In genomic region chr6:73665686-73666319, GRCh38 we compare ENCODE assay signal across 1 cellular context.
TF ChIP-seq lines count a peak whose summit lies in the region.

No MANE protein-coding gene starts in this region.

TF ChIP-seq in GM12878, 131 proteins besides CTCF, POLR2A, EP300 and RAD21 (continued from another document):
- TF ChIP-seq, protein P1, sequence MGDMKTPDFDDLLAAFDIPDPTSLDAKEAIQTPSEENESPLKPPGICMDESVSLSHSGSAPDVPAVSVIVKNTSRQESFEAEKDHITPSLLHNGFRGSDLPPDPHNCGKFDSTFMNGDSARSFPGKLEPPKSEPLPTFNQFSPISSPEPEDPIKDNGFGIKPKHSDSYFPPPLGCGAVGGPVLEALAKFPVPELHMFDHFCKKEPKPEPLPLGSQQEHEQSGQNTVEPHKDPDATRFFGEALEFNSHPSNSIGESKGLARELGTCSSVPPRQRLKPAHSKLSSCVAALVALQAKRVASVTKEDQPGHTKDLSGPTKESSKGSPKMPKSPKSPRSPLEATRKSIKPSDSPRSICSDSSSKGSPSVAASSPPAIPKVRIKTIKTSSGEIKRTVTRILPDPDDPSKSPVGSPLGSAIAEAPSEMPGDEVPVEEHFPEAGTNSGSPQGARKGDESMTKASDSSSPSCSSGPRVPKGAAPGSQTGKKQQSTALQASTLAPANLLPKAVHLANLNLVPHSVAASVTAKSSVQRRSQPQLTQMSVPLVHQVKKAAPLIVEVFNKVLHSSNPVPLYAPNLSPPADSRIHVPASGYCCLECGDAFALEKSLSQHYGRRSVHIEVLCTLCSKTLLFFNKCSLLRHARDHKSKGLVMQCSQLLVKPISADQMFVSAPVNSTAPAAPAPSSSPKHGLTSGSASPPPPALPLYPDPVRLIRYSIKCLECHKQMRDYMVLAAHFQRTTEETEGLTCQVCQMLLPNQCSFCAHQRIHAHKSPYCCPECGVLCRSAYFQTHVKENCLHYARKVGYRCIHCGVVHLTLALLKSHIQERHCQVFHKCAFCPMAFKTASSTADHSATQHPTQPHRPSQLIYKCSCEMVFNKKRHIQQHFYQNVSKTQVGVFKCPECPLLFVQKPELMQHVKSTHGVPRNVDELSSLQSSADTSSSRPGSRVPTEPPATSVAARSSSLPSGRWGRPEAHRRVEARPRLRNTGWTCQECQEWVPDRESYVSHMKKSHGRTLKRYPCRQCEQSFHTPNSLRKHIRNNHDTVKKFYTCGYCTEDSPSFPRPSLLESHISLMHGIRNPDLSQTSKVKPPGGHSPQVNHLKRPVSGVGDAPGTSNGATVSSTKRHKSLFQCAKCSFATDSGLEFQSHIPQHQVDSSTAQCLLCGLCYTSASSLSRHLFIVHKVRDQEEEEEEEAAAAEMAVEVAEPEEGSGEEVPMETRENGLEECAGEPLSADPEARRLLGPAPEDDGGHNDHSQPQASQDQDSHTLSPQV (IDR thresholded peaks at IDR 0.05), result no peak
- TF ChIP-seq SUZ12 (IDR thresholded peaks at IDR 0.05; ENCODE audit: unreplicated experiment) (no peak), HCFC1 (IDR thresholded peaks at IDR 0.05; ENCODE audit: low read length) (no peak), RAD51 (IDR thresholded peaks at IDR 0.05) (no peak)
